16 cellular contexts compared by ENCODE assay signal in genomic region chr13:110067355-110068175, GRCh38.
"Had no signal": no experiment of that assay in that cellular context is flagged by ENCODE, and none has a peak within 500 bp of the region (broad histone marks: within the 10 kb centered on the region; RNA-seq: fewer than 3 reads in every experiment).

No MANE protein-coding gene starts in this region.

- H3K27me3 Mint-ChIP-seq: activated CD4-positive, alpha-beta T cell treated with anti-CD3 and anti-CD28 coated beads, Interleukin-2, amount 10 ng/mL, durations not matched to agents 7 days and 5 days; activated naive CD4-positive, alpha-beta T cell treated with anti-CD3 and anti-CD28 coated beads, Interleukin-2, amount 10 ng/mL, durations not matched to agents 7 days and 5 days had no signal

- ATAC-seq: naive thymus-derived CD4-positive, alpha-beta T cell; SK-N-SH treated with all-trans-retinoic acid at 6 μM for 48 hours; T-helper 17 cell had no signal

- DNase-seq: activated CD4-positive, alpha-beta T cell treated with anti-CD3 and anti-CD28 coated beads, Interleukin-2, amount 10 ng/mL, durations not matched to agents 7 days and 5 days; activated CD4-positive, CD25-positive, alpha-beta regulatory T cell; activated naive CD4-positive, alpha-beta T cell treated with anti-CD3 and anti-CD28 coated beads, Interleukin-2, amount 10 ng/mL, durations not matched to agents 7 days and 5 days; activated T-cell treated with anti-CD3 and anti-CD28 coated beads for 4 hours; adrenal gland; brain microvascular endothelial cell; kidney glomerular epithelial cell; naive thymus-derived CD4-positive, alpha-beta T cell; sigmoid colon; stimulated activated CD4-positive, alpha-beta T cell treated with anti-CD3 and anti-CD28 coated beads, Interleukin-12 subunit alpha, Interleukin-12 subunit beta, amount 100 ng/mL, for 4 hours; stimulated activated naive CD4-positive, alpha-beta T cell treated with Interleukin-2 at 50 U/mL for 16 hours; T-helper 17 cell had no signal

- H3K27ac Mint-ChIP-seq: activated CD4-positive, alpha-beta T cell treated with anti-CD3 and anti-CD28 coated beads, Interleukin-2, amount 10 ng/mL, durations not matched to agents 7 days and 5 days; activated naive CD4-positive, alpha-beta T cell treated with anti-CD3 and anti-CD28 coated beads, Interleukin-2, amount 10 ng/mL, durations not matched to agents 7 days and 5 days; activated T-helper 2 cell treated with anti-CD3 and anti-CD28 coated beads, Interferon-gamma antibody, Interleukin-2, Interleukin-4, amounts not matched to agents 10 μg/mL and 5 μg/mL and 100 μg/mL, durations not matched to agents 14 hours and 24 hours and 36 hours; naive thymus-derived CD4-positive, alpha-beta T cell; progenitor cell of endocrine pancreas; T-helper 17 cell had no signal

- H3K4me3 Mint-ChIP-seq: activated CD4-positive, alpha-beta T cell treated with anti-CD3 and anti-CD28 coated beads, Interleukin-2, amount 10 ng/mL, durations not matched to agents 7 days and 5 days; activated naive CD4-positive, alpha-beta T cell treated with anti-CD3 and anti-CD28 coated beads, Interleukin-2, amount 10 ng/mL, durations not matched to agents 7 days and 5 days; naive thymus-derived CD4-positive, alpha-beta T cell; T-helper 17 cell had no signal

- H3K36me3 Mint-ChIP-seq: activated naive CD4-positive, alpha-beta T cell treated with anti-CD3 and anti-CD28 coated beads, Interleukin-2, amount 10 ng/mL, durations not matched to agents 7 days and 5 days; naive thymus-derived CD4-positive, alpha-beta T cell had no signal

- H3K4me3 ChIP-seq: adrenal gland, esophagus muscularis mucosa, sigmoid colon had no signal

- H3K36me3 ChIP-seq: adrenal gland, brain microvascular endothelial cell, esophagus muscularis mucosa, sigmoid colon had no signal

- H3K9me3 Mint-ChIP-seq: activated CD4-positive, alpha-beta T cell treated with anti-CD3 and anti-CD28 coated beads, Interleukin-2, amount 10 ng/mL, durations not matched to agents 7 days and 5 days; activated naive CD4-positive, alpha-beta T cell treated with anti-CD3 and anti-CD28 coated beads, Interleukin-2, amount 10 ng/mL, durations not matched to agents 7 days and 5 days; activated T-helper 2 cell treated with anti-CD3 and anti-CD28 coated beads, Interferon-gamma antibody, Interleukin-2, Interleukin-4, amounts not matched to agents 10 μg/mL and 5 μg/mL and 100 μg/mL, durations not matched to agents 14 hours and 24 hours and 36 hours had no signal

- H3K4me1 ChIP-seq: adrenal gland, sigmoid colon had no signal

- H3K27ac ChIP-seq: brain microvascular endothelial cell, esophagus muscularis mucosa, sigmoid colon had no signal

- H3K4me1 Mint-ChIP-seq: activated CD4-positive, alpha-beta T cell treated with anti-CD3 and anti-CD28 coated beads, Interleukin-2, amount 10 ng/mL, durations not matched to agents 7 days and 5 days; activated naive CD4-positive, alpha-beta T cell treated with anti-CD3 and anti-CD28 coated beads, Interleukin-2, amount 10 ng/mL, durations not matched to agents 7 days and 5 days; naive thymus-derived CD4-positive, alpha-beta T cell; T-helper 17 cell had no signal

- H3K27me3 ChIP-seq: adrenal gland, brain microvascular endothelial cell, esophagus muscularis mucosa, sigmoid colon had no signal

- H3K9me3 ChIP-seq: adrenal gland, esophagus muscularis mucosa, sigmoid colon had no signal
